ENCODE assay signal across 29 cellular contexts in genomic region chr6:148430897-148431296, GRCh38.
DNase-seq lines count a peak whose midpoint lies in the region; ATAC-seq and TF ChIP-seq lines count a peak whose summit lies in the region.
"Had no signal": no experiment of that assay in that cellular context is flagged by ENCODE, and none has a peak within 500 bp of the region (broad histone marks: within the 10 kb centered on the region; RNA-seq: fewer than 3 reads in every experiment).

No MANE protein-coding gene starts in this region.

- no peaks in the 10 kb centered on the region for H3F3A ChIP-seq in GM23338 (replicated peaks; ENCODE audit: low read depth)

- TF ChIP-seq CTCF in right lobe of liver (IDR thresholded peaks at IDR 0.05) (no peak), GM23338 (conservative IDR thresholded peaks at IDR 0.05; ENCODE audit: low read depth in 2 of 2) (no peak)

- H3K27ac ChIP-seq in right lobe of liver (no peak overlapping the region), GM23338 (ENCODE audit: low read depth) (no peak overlapping the region)
- H3K27ac ChIP-seq: 22Rv1, C4-2B, coronary artery, neural progenitor cell, parathyroid adenoma, PC-9, suprapubic skin had no signal

- H4K20me1 ChIP-seq in GM23338 (replicated peaks; ENCODE audit: insufficient read depth): no peaks in the 10 kb centered on the region; the same call in none of the 2 replicates

- H3K9me3 ChIP-seq in right lobe of liver: no peaks in the 10 kb centered on the region
- H3K9me3 ChIP-seq: Caco-2, suprapubic skin had no signal

- H3K4me3 Mint-ChIP-seq in GM23338: no peak overlapping the region
- H3K4me3 Mint-ChIP-seq in activated naive CD4-positive, alpha-beta T cell treated with anti-CD3 and anti-CD28 coated beads for 36 hours: no peak overlapping the region
- H3K4me3 Mint-ChIP-seq: activated naive CD8-positive, alpha-beta T cell treated with anti-CD3 and anti-CD28 coated beads, Interleukin-2, amount 50 U/mL, for 24 hours; activated T-cell treated with anti-CD3 and anti-CD28 coated beads, Interleukin-2, amount 50 U/mL, for 4 hours; endodermal cell; T-helper 17 cell had no signal

- no peaks in the 10 kb centered on the region for H3K9me2 ChIP-seq in GM23338 (ENCODE audit: insufficient read depth)

- H3K4me1 Mint-ChIP-seq in GM23338: peaks cover 10% of the 10 kb centered on the region
- H3K4me1 Mint-ChIP-seq in activated naive CD4-positive, alpha-beta T cell treated with anti-CD3 and anti-CD28 coated beads for 36 hours (ENCODE audit: low read depth): no peaks in the 10 kb centered on the region
- H3K4me1 Mint-ChIP-seq: endodermal cell had no signal

- peaks cover 0 to 16% (median 0%) of the 10 kb centered on the region in 4 donors for H3K4me1 ChIP-seq in right lobe of liver
- peaks cover 4% of the 10 kb centered on the region for H3K4me1 ChIP-seq in GM23338 (ENCODE audit: insufficient read depth)
- H3K4me1 ChIP-seq: neural progenitor cell, parathyroid adenoma had no signal

- 59% methylated on average over 5 of the region's 8 CpGs for WGBS in right lobe of liver (ENCODE audit: insufficient coverage, low coverage, low lambda C conversion rate, missing lambda C conversion rate)

- H3K4me3 ChIP-seq in right lobe of liver (no peak overlapping the region), GM23338 (no peak overlapping the region)
- H3K4me3 ChIP-seq: coronary artery, K562, neural progenitor cell, PC-9, smooth muscle cell, suprapubic skin had no signal

- no peak overlapping the region for H3K4me2 ChIP-seq in GM23338
- H3K4me2 ChIP-seq: neural progenitor cell, PC-9, smooth muscle cell had no signal

- CTCF ChIA-PET in activated naive CD4-positive, alpha-beta T cell treated with anti-CD3 and anti-CD28 coated beads for 36 hours (lab: Charles Lee): no interaction called here

- no peaks in the 10 kb centered on the region for H3K36me3 ChIP-seq in right lobe of liver
- H3K36me3 ChIP-seq in GM23338 (ENCODE audit: insufficient read depth): no peaks in the 10 kb centered on the region
- H3K36me3 ChIP-seq: neural progenitor cell, suprapubic skin had no signal

- no peak overlapping the region for H3K27ac Mint-ChIP-seq in GM23338
- no peak overlapping the region for H3K27ac Mint-ChIP-seq in activated naive CD4-positive, alpha-beta T cell treated with anti-CD3 and anti-CD28 coated beads for 36 hours
- H3K27ac Mint-ChIP-seq: activated naive CD8-positive, alpha-beta T cell treated with anti-CD3 and anti-CD28 coated beads, Interleukin-2, amount 50 U/mL, for 24 hours; endodermal cell; neural progenitor cell; T-helper 17 cell had no signal

- no peaks in the 10 kb centered on the region for H3K27me3 ChIP-seq in right lobe of liver
- no peaks in the 10 kb centered on the region for H3K27me3 ChIP-seq in GM23338 (ENCODE audit: insufficient read depth)
- H3K27me3 ChIP-seq: neural progenitor cell, suprapubic skin had no signal

- ATAC-seq in right lobe of liver (peak in 3 of 4 donors; percentile 22 to 50 (median 33)), GM23338 (no peak)
- ATAC-seq: activated naive CD8-positive, alpha-beta T cell treated with anti-CD3 and anti-CD28 coated beads, Interleukin-2, amount 50 U/mL, for 24 hours; activated T-cell treated with anti-CD3 and anti-CD28 coated beads, Interleukin-2, amount 50 U/mL, for 4 hours; K562; T-helper 17 cell had no signal

- intact Hi-C loops in right lobe of liver (cut with DNase I): no loop called here
- intact Hi-C loops in activated naive CD4-positive, alpha-beta T cell treated with anti-CD3 and anti-CD28 coated beads for 36 hours (cut with micrococcal nuclease): no loop called here

- no peak for TF ChIP-seq POLR2A in right lobe of liver (IDR thresholded peaks at IDR 0.05)

- H3K79me2 ChIP-seq in GM23338 (replicated peaks; ENCODE audit: insufficient read depth): peaks cover 4% of the 10 kb centered on the region; the same call in 1 of the 2 replicates
- H3K79me2 ChIP-seq: parathyroid adenoma had no signal

- peak; percentile 16 for DNase-seq in DMS153 (lab: John Stamatoyannopoulos, UW)
- DNase-seq in DMS153 treated with DMSO at 0.1 percent for 48 hours (lab: John Stamatoyannopoulos, UW; ENCODE audit: unreplicated experiment): no peak
- DNase-seq in NCI-H187 treated with DMSO at 0.1 percent for 48 hours (lab: John Stamatoyannopoulos, UW): peak; percentile 18
- peak; percentile 78 for DNase-seq in NCI-H748 (lab: John Stamatoyannopoulos, UW; ENCODE audit: unreplicated experiment)
- DNase-seq in right lobe of liver: no peak
- no peak for DNase-seq in GM23338 (ENCODE audit: low spot score)
- DNase-seq in activated naive CD4-positive, alpha-beta T cell treated with anti-CD3 and anti-CD28 coated beads for 36 hours: no peak
- DNase-seq in KBM-7: no peak
- DNase-seq: activated gamma-delta T cell treated with Interleukin-2 at 50 U/mL for 16 hours; activated naive CD8-positive, alpha-beta T cell treated with anti-CD3 and anti-CD28 coated beads, Interleukin-2, amount 50 U/mL, for 24 hours; activated T-cell treated with anti-CD3 and anti-CD28 coated beads, Interleukin-2, amount 50 U/mL, for 4 hours; endodermal cell; foreskin fibroblast; head of caudate nucleus; islet precursor cell; NCI-H1694 treated with DMSO at 0.1 percent for 48 hours; PC-9; retina; stimulated activated naive CD4-positive, alpha-beta T cell treated with Interleukin-2 at 50 U/mL for 16 hours; T-helper 17 cell had no signal

- H3K27me3 Mint-ChIP-seq in GM23338 (ENCODE audit: insufficient read depth, low read depth, poor library complexity): no peaks in the 10 kb centered on the region
- H3K27me3 Mint-ChIP-seq in activated naive CD4-positive, alpha-beta T cell treated with anti-CD3 and anti-CD28 coated beads for 36 hours (ENCODE audit: low read depth): peaks cover 2% of the 10 kb centered on the region

- no peak overlapping the region for H2AFZ ChIP-seq in GM23338
- H2AFZ ChIP-seq: neural progenitor cell, parathyroid adenoma, PC-9 had no signal

- no peaks in the 10 kb centered on the region for H3K9me3 Mint-ChIP-seq in GM23338
- H3K9me3 Mint-ChIP-seq in activated naive CD4-positive, alpha-beta T cell treated with anti-CD3 and anti-CD28 coated beads for 36 hours: no peaks in the 10 kb centered on the region
- H3K9me3 Mint-ChIP-seq: activated naive CD8-positive, alpha-beta T cell treated with anti-CD3 and anti-CD28 coated beads, Interleukin-2, amount 50 U/mL, for 24 hours; activated T-cell treated with anti-CD3 and anti-CD28 coated beads, Interleukin-2, amount 50 U/mL, for 4 hours; endodermal cell had no signal

- in situ Hi-C loops in KBM-7 (cut with MboI; ENCODE audit: low pct_unique_long_range_greater_than_20kb, low sequenced_read_pairs): no loop called here

- H3K36me3 Mint-ChIP-seq in GM23338 (ENCODE audit: low read depth): no peaks in the 10 kb centered on the region; the same call in 2 of the 3 replicates
- no peaks in the 10 kb centered on the region for H3K36me3 Mint-ChIP-seq in activated naive CD4-positive, alpha-beta T cell treated with anti-CD3 and anti-CD28 coated beads for 36 hours (ENCODE audit: low read depth)

Comparison
In these comparisons a context has a peak if more than half of its experiments do, and no peak if none do; other contexts are left out.
1. DNase-seq: peak in DMS153 (single experiment), NCI-H187 treated with DMSO at 0.1 percent for 48 hours (single experiment) and NCI-H748 (single experiment); none in DMS153 treated with DMSO at 0.1 percent for 48 hours (single experiment), right lobe of liver (0 of 3), GM23338 (single experiment), activated naive CD4-positive, alpha-beta T cell treated with anti-CD3 and anti-CD28 coated beads for 36 hours (single experiment) and KBM-7 (single experiment).